9 cellular contexts compared by ENCODE assay signal in the genomic region with DNA sequence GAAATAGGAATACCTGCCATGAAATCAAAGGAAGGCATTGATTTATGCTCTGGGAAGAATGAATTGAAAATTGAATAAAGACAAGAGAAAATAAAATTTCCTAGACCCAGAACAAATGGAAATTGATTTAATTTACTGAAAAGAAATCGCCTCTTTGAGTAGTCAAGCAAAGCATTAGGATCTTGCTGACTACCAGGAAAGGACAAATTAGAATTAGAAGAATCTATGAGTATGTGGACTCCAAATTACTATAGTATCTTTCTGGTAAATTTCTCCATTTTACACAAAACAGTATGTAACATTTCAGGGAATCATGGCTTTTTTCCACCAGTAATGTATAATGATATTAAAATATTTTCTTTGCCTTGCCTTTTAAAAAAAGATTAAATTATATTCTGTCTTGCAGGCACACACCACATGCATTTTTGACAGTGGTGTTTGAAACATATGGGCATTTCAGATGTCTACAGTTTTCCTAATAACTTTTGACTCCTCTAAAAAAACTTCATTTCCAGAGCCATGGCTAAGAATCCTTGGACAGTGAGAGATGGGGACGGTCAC.
"Had no signal": no experiment of that assay in that cellular context is flagged by ENCODE, and none has a peak within 500 bp of the region (broad histone marks: within the 10 kb centered on the region; RNA-seq: fewer than 3 reads in every experiment).

No MANE protein-coding gene starts in this region.

- DNase-seq: GM23248, GOT3, H7, H9, HCEC 1CT, HFFc6 had no signal

- H2AFZ ChIP-seq: GM23248, GM23338 had no signal

- H3K9ac ChIP-seq: GM23248 had no signal

- H3K27ac ChIP-seq: GM23248 had no signal

- H3K4me2 ChIP-seq: GM23338 had no signal

- H3K36me3 ChIP-seq: HAP-1 had no signal

- H3K9me3 ChIP-seq: HAP-1 had no signal

- H3K4me1 ChIP-seq: HAP-1 had no signal

- ATAC-seq: GM23338, HCT116 had no signal

- H3K4me3 ChIP-seq: GM23248, GM23338, HAP-1 had no signal
